In genomic region chr5:2750758-2751464, GRCh38 we compare ENCODE assay signal across 10 cellular contexts. TPM values are rescaled to one million over a fixed set of nuclear protein-coding genes. Genes with fewer than 3 reads are reported as not detected.
DNase-seq lines count a peak whose midpoint lies in the region; FAIRE-seq and TF ChIP-seq lines count a peak whose summit lies in the region.
"Had no signal": no experiment of that assay in that cellular context is flagged by ENCODE, and none has a peak within 500 bp of the region (broad histone marks: within the 10 kb centered on the region; RNA-seq: fewer than 3 reads in every experiment).

No MANE protein-coding gene starts in this region.

- peak; percentile 14 for TF ChIP-seq RAD21 in neural cell (conservative IDR thresholded peaks at IDR 0.05)

- TF ChIP-seq EP300 in esophagus muscularis mucosa (IDR thresholded peaks at IDR 0.05) (no peak), neural cell (conservative IDR thresholded peaks at IDR 0.05; ENCODE audit: poor library complexity, severe bottlenecking) (no peak)

- no peaks in the 10 kb centered on the region for H3K9me2 ChIP-seq in neural cell (ENCODE audit: insufficient read depth, low read length)

- peak overlapping the region; percentile 35 to 54 (median 36) for H3K4me3 ChIP-seq in esophagus muscularis mucosa
- H3K4me3 ChIP-seq in neural cell (ENCODE audit: low read length), result peak overlapping the region; percentile 64
- H3K4me3 ChIP-seq in CD8-positive, alpha-beta memory T cell (ENCODE audit: low read length), result no peak overlapping the region
- no peak overlapping the region for H3K4me3 ChIP-seq in CD4-positive, alpha-beta memory T cell (ENCODE audit: low read length in 2 of 2)

- H3K27ac ChIP-seq in C4-2B (peak overlapping the region; percentile 73), esophagus muscularis mucosa (replicated peaks in 1 of 4) (no peak overlapping the region), neural cell (ENCODE audit: low read length) (no peak overlapping the region)
- H3K27ac ChIP-seq in CD8-positive, alpha-beta memory T cell (ENCODE audit: low read depth, low read length), result no peak overlapping the region
- no peak overlapping the region for H3K27ac ChIP-seq in CD4-positive, alpha-beta memory T cell (ENCODE audit: low read depth, low read length)

- POLR2A ChIA-PET in CD8-positive, alpha-beta memory T cell (lab: Charles Lee), result no interaction called here
- POLR2A ChIA-PET in CD4-positive, alpha-beta memory T cell (lab: Charles Lee; ENCODE audit: partially characterized antibody), result no interaction called here

- peak overlapping the region; percentile 12 for H3K9ac ChIP-seq in neural cell (ENCODE audit: low read length)

- DNase-seq in NCI-H526 treated with DMSO at 0.1 percent for 48 hours (lab: John Stamatoyannopoulos, UW), result peak; percentile 27
- DNase-seq in esophagus muscularis mucosa (ENCODE audit: extremely low spot score), result no peak
- no peak for DNase-seq in CD8-positive, alpha-beta memory T cell
- DNase-seq in H54 (ENCODE audit: insufficient read length, low spot score), result no peak
- DNase-seq in CD4-positive, alpha-beta memory T cell, result no peak
- no peak for DNase-seq in activated CD8-positive, alpha-beta memory T cell treated with anti-CD3 and anti-CD28 coated beads for 24 hours
- DNase-seq: amniotic stem cell, DND-41 had no signal

- H3K27ac Mint-ChIP-seq in CD8-positive, alpha-beta memory T cell, result no peak overlapping the region
- H3K27ac Mint-ChIP-seq in CD4-positive, alpha-beta memory T cell, result no peak overlapping the region

- peaks cover 37 to 54% of the 10 kb centered on the region in 2 donors for H3K27me3 Mint-ChIP-seq in CD8-positive, alpha-beta memory T cell
- peaks cover 37 to 41% of the 10 kb centered on the region in 2 donors for H3K27me3 Mint-ChIP-seq in CD4-positive, alpha-beta memory T cell

- H4K20me1 ChIP-seq in neural cell (ENCODE audit: insufficient read depth), result no peaks in the 10 kb centered on the region

- H3K27me3 ChIP-seq in esophagus muscularis mucosa, result peaks cover 0 to 96% (median 65%) of the 10 kb centered on the region in 4 donors
- H3K27me3 ChIP-seq in neural cell (ENCODE audit: insufficient read depth, low read depth, low read length), result peaks cover 68% of the 10 kb centered on the region
- H3K27me3 ChIP-seq in CD8-positive, alpha-beta memory T cell (ENCODE audit: insufficient read depth, low read length, poor library complexity, severe bottlenecking), result no peaks in the 10 kb centered on the region
- no peaks in the 10 kb centered on the region for H3K27me3 ChIP-seq in CD4-positive, alpha-beta memory T cell (ENCODE audit: insufficient read depth, low read length)

- no peaks in the 10 kb centered on the region for H3K36me3 Mint-ChIP-seq in CD8-positive, alpha-beta memory T cell
- no peaks in the 10 kb centered on the region for H3K36me3 Mint-ChIP-seq in CD4-positive, alpha-beta memory T cell

- H3K9me3 ChIP-seq in esophagus muscularis mucosa (no peaks in the 10 kb centered on the region), neural cell (ENCODE audit: low read length) (peaks cover 3% of the 10 kb centered on the region)
- H3K9me3 ChIP-seq in CD8-positive, alpha-beta memory T cell (ENCODE audit: low read length), result no peaks in the 10 kb centered on the region
- H3K9me3 ChIP-seq in CD4-positive, alpha-beta memory T cell (ENCODE audit: control insufficient read depth in 1 of 2, low read length in 2 of 2), result no peaks in the 10 kb centered on the region

- peaks cover 1 to 6% (median 4%) of the 10 kb centered on the region in 3 donors for H3K4me1 Mint-ChIP-seq in CD8-positive, alpha-beta memory T cell
- peaks cover 0 to 26% (median 8%) of the 10 kb centered on the region in 4 donors for H3K4me1 Mint-ChIP-seq in CD4-positive, alpha-beta memory T cell

- no peaks in the 10 kb centered on the region for H3K79me2 ChIP-seq in neural cell (replicated peaks; ENCODE audit: insufficient read depth, low read length)

- no peak for TF ChIP-seq POLR2A in esophagus muscularis mucosa (IDR thresholded peaks at IDR 0.05; ENCODE audit: low read depth)
- no peak for TF ChIP-seq POLR2A in H54 (IDR thresholded peaks at IDR 0.05; ENCODE audit: low read depth, low read length)

- H3K4me1 ChIP-seq in esophagus muscularis mucosa, result peaks cover 15 to 77% (median 69%) of the 10 kb centered on the region in 4 donors
- H3K4me1 ChIP-seq in CD8-positive, alpha-beta memory T cell (ENCODE audit: insufficient read depth, low read length), result no peaks in the 10 kb centered on the region
- H3K4me1 ChIP-seq in CD4-positive, alpha-beta memory T cell (ENCODE audit: insufficient read depth, low read length), result no peaks in the 10 kb centered on the region

- H3K9me3 Mint-ChIP-seq in CD8-positive, alpha-beta memory T cell, result peaks cover 0 to 24% (median 5%) of the 10 kb centered on the region in 5 donors
- peaks cover 0 to 9% (median 3%) of the 10 kb centered on the region in 8 donors for H3K9me3 Mint-ChIP-seq in CD4-positive, alpha-beta memory T cell

- no peak overlapping the region for H2AFZ ChIP-seq in neural cell (ENCODE audit: low read depth, low read length)

- intact Hi-C loops in esophagus muscularis mucosa (cut with DNase I), result no loop called here
- intact Hi-C loops in CD4-positive, alpha-beta memory T cell (cut with micrococcal nuclease), result no loop called here

- CTCF ChIA-PET in CD8-positive, alpha-beta memory T cell (lab: Charles Lee), result no interaction called here
- CTCF ChIA-PET in CD4-positive, alpha-beta memory T cell (lab: Charles Lee; ENCODE audit: partially characterized antibody), result no interaction called here

- no peak for TF ChIP-seq CTCF in C4-2B (conservative IDR thresholded peaks at IDR 0.05)
- TF ChIP-seq CTCF in esophagus muscularis mucosa (IDR thresholded peaks at IDR 0.05), result no peak
- TF ChIP-seq CTCF in neural cell (IDR thresholded peaks at IDR 0.05; ENCODE audit: poor library complexity, severe bottlenecking), result no peak

- no peaks in the 10 kb centered on the region for H3F3A ChIP-seq in neural cell (ENCODE audit: insufficient read depth, low read length, poor library complexity, severe bottlenecking)

- no peak overlapping the region for H3K4me3 Mint-ChIP-seq in CD8-positive, alpha-beta memory T cell
- no peak overlapping the region for H3K4me3 Mint-ChIP-seq in CD4-positive, alpha-beta memory T cell

- FAIRE-seq in H54 (lab: Jason Lieb, UNC), result no peak

- WGBS in esophagus muscularis mucosa, result 1% methylated on average over 34 of the region's 110 CpGs

- H3K36me3 ChIP-seq in esophagus muscularis mucosa (no peaks in the 10 kb centered on the region), neural cell (ENCODE audit: insufficient read depth, low read length) (no peaks in the 10 kb centered on the region)
- no peaks in the 10 kb centered on the region for H3K36me3 ChIP-seq in CD8-positive, alpha-beta memory T cell (ENCODE audit: insufficient read depth, low read length)
- H3K36me3 ChIP-seq in CD4-positive, alpha-beta memory T cell (ENCODE audit: insufficient read depth, low read length), result no peaks in the 10 kb centered on the region

- H3K4me2 ChIP-seq in neural cell (ENCODE audit: low read length), result no peak overlapping the region

TF ChIP-seq in neural cell, 6 proteins besides CTCF, POLR2A, EP300 and RAD21:
- TF ChIP-seq SMC3 (conservative IDR thresholded peaks at IDR 0.05; ENCODE audit: poor library complexity), result no peak
- no peak for TF ChIP-seq MXI1 (conservative IDR thresholded peaks at IDR 0.05; ENCODE audit: poor library complexity, severe bottlenecking)
- TF ChIP-seq EZH2 (IDR thresholded peaks at IDR 0.05; ENCODE audit: borderline replicate concordance, insufficient read depth, low read length, poor library complexity, severe bottlenecking), result no peak
- no peak for TF ChIP-seq TAF1 (IDR thresholded peaks at IDR 0.05; ENCODE audit: low read depth)

RNA-seq across cellular contexts. Expression of gene IRX2, which starts 0.6 kb away (rescaled TPM):
- total RNA-seq in esophagus muscularis mucosa, result under 1 TPM in 2 of 4 donors, not detected in 2; 0.17 to 0.26 TPM
- 0.16 and 0.95 TPM in 2 replicates for polyA plus RNA-seq in neural cell
- polyA minus RNA-seq in neural cell, result 0.49 and 0.93 TPM in 2 replicates
- total RNA-seq in CD8-positive, alpha-beta memory T cell, result not detected
- not detected for polyA plus RNA-seq in CD8-positive, alpha-beta memory T cell
- total RNA-seq in CD4-positive, alpha-beta memory T cell, result not detected
- not detected for polyA plus RNA-seq in CD4-positive, alpha-beta memory T cell

Comparison
In these comparisons a context has a peak if more than half of its experiments do, and no peak if none do; other contexts are left out.
1. H3K4me3 ChIP-seq: peak in esophagus muscularis mucosa (4 of 4) and neural cell (single experiment); none in CD8-positive, alpha-beta memory T cell (single experiment) and CD4-positive, alpha-beta memory T cell (0 of 2).